ENCODE assay signal across 21 cellular contexts in genomic region chr15:27861171-27861570, GRCh38.
DNase-seq lines count a peak whose midpoint lies in the region; ATAC-seq and TF ChIP-seq lines count a peak whose summit lies in the region.
"Had no signal": no experiment of that assay in that cellular context is flagged by ENCODE, and none has a peak within 500 bp of the region (broad histone marks: within the 10 kb centered on the region; RNA-seq: fewer than 3 reads in every experiment).

No MANE protein-coding gene starts in this region.

- no peak overlapping the region for H3K27ac Mint-ChIP-seq in activated CD4-positive, alpha-beta T cell treated with anti-CD3 and anti-CD28 coated beads, Interleukin-2, amount 10 ng/mL, durations not matched to agents 24 days and 14 days
- H3K27ac Mint-ChIP-seq: B cell; CD4-positive, CD25-positive, alpha-beta regulatory T cell; CD8-positive, alpha-beta T cell had no signal

- H3K4me1 ChIP-seq in esophagus muscularis mucosa (no peaks in the 10 kb centered on the region), upper lobe of right lung (no peaks in the 10 kb centered on the region), gastroesophageal sphincter (no peaks in the 10 kb centered on the region)
- H3K4me1 ChIP-seq: Caco-2 had no signal

- no peaks in the 10 kb centered on the region for H3K27me3 Mint-ChIP-seq in activated CD4-positive, alpha-beta T cell treated with anti-CD3 and anti-CD28 coated beads, Interleukin-2, amount 10 ng/mL, durations not matched to agents 24 days and 14 days
- H3K27me3 Mint-ChIP-seq: B cell; CD4-positive, CD25-positive, alpha-beta regulatory T cell had no signal

- no peaks in the 10 kb centered on the region for H3K36me3 Mint-ChIP-seq in activated CD4-positive, alpha-beta T cell treated with anti-CD3 and anti-CD28 coated beads, Interleukin-2, amount 10 ng/mL, durations not matched to agents 24 days and 14 days (ENCODE audit: low read depth)
- H3K36me3 Mint-ChIP-seq: CD4-positive, CD25-positive, alpha-beta regulatory T cell; CD8-positive, alpha-beta T cell had no signal

- H3K36me3 ChIP-seq in esophagus muscularis mucosa = no peaks in the 10 kb centered on the region
- no peaks in the 10 kb centered on the region for H3K36me3 ChIP-seq in upper lobe of right lung
- H3K36me3 ChIP-seq in gastroesophageal sphincter = no peaks in the 10 kb centered on the region
- H3K36me3 ChIP-seq: BLaER1 had no signal

- no peaks in the 10 kb centered on the region for H3K4me1 Mint-ChIP-seq in activated CD4-positive, alpha-beta T cell treated with anti-CD3 and anti-CD28 coated beads, Interleukin-2, amount 10 ng/mL, durations not matched to agents 24 days and 14 days
- H3K4me1 Mint-ChIP-seq: B cell; CD4-positive, CD25-positive, alpha-beta regulatory T cell had no signal

- 92% methylated on average over 8 of the region's 8 CpGs for WGBS in esophagus muscularis mucosa
- 81% methylated on average over 8 of the region's 8 CpGs for WGBS in gastroesophageal sphincter (ENCODE audit: low coverage in 1 of 2), 2 donors

- peaks cover 9% of the 10 kb centered on the region for H3K9me3 Mint-ChIP-seq in activated CD4-positive, alpha-beta T cell treated with anti-CD3 and anti-CD28 coated beads, Interleukin-2, amount 10 ng/mL, durations not matched to agents 24 days and 14 days

- ATAC-seq in upper lobe of right lung = peak; percentile 22
- ATAC-seq in gastroesophageal sphincter = no peak
- ATAC-seq: CD8-positive, alpha-beta T cell; GM12878 had no signal

- TF ChIP-seq EP300 in esophagus muscularis mucosa (IDR thresholded peaks at IDR 0.05) (no peak), gastroesophageal sphincter (IDR thresholded peaks at IDR 0.05) (no peak)

- H3K27me3 ChIP-seq in esophagus muscularis mucosa (peaks cover 0 to 5% (median 0%) of the 10 kb centered on the region in 4 donors), upper lobe of right lung (no peaks in the 10 kb centered on the region), gastroesophageal sphincter (no peaks in the 10 kb centered on the region)
- H3K27me3 ChIP-seq: BLaER1 had no signal

- no peak overlapping the region for H3K4me3 Mint-ChIP-seq in activated CD4-positive, alpha-beta T cell treated with anti-CD3 and anti-CD28 coated beads, Interleukin-2, amount 10 ng/mL, durations not matched to agents 24 days and 14 days
- H3K4me3 Mint-ChIP-seq: B cell; CD4-positive, CD25-positive, alpha-beta regulatory T cell; CD8-positive, alpha-beta T cell had no signal

- TF ChIP-seq POLR2A in esophagus muscularis mucosa (IDR thresholded peaks at IDR 0.05; ENCODE audit: low read depth) = no peak
- TF ChIP-seq POLR2A in gastroesophageal sphincter (IDR thresholded peaks at IDR 0.05) = no peak

- H3K4me3 ChIP-seq in esophagus muscularis mucosa (no peak overlapping the region), upper lobe of right lung (no peak overlapping the region), gastroesophageal sphincter (no peak overlapping the region)
- H3K4me3 ChIP-seq: BLaER1, GM12878, GM23248 had no signal

- TF ChIP-seq CTCF in esophagus muscularis mucosa (IDR thresholded peaks at IDR 0.05) (no peak), upper lobe of right lung (IDR thresholded peaks at IDR 0.05) (no peak), gastroesophageal sphincter (IDR thresholded peaks at IDR 0.05) (no peak)

- H3K9me3 ChIP-seq in esophagus muscularis mucosa (peaks cover 0 to 15% (median 3%) of the 10 kb centered on the region in 4 donors), upper lobe of right lung (peaks cover 6% of the 10 kb centered on the region), gastroesophageal sphincter (peaks cover 0 to 23% (median 0%) of the 10 kb centered on the region in 3 donors)
- H3K9me3 ChIP-seq: Caco-2 had no signal

- peak; percentile 33 for DNase-seq in activated CD4-positive, alpha-beta T cell treated with anti-CD3 and anti-CD28 coated beads, Interleukin-2, amount 10 ng/mL, durations not matched to agents 24 days and 14 days
- no peak for DNase-seq in activated CD4-positive, alpha-beta T cell treated with anti-CD3 and anti-CD28 coated beads, Interleukin-2, amount 50 U/mL, for 4 hours
- DNase-seq in esophagus muscularis mucosa (ENCODE audit: extremely low spot score) (peak; percentile 90), upper lobe of right lung (no peak), germinal center (ENCODE audit: low spot score) (no peak)
- DNase-seq: Caco-2; CD4-positive, CD25-positive, alpha-beta regulatory T cell; CD8-positive, alpha-beta T cell; DMS 273 treated with DMSO at 0.1 percent for 48 hours; DMS79; EL; GDM1; GM23248; H7; HCEC 1CT had no signal

- intact Hi-C loops in activated CD4-positive, alpha-beta T cell treated with anti-CD3 and anti-CD28 coated beads, Interleukin-2, amount 10 ng/mL, durations not matched to agents 24 days and 14 days (cut with micrococcal nuclease) = no loop called here
- intact Hi-C loops in esophagus muscularis mucosa (cut with DNase I) = no loop called here
- intact Hi-C loops in upper lobe of right lung (cut with DNase I) = no loop called here

- H3K27ac ChIP-seq in esophagus muscularis mucosa (replicated peaks in 1 of 4) = no peak overlapping the region
- no peak overlapping the region for H3K27ac ChIP-seq in upper lobe of right lung
- no peak overlapping the region for H3K27ac ChIP-seq in gastroesophageal sphincter
- H3K27ac ChIP-seq: 22Rv1, BLaER1, C4-2B, GM23248 had no signal

Comparison
In these comparisons a context has a peak if more than half of its experiments do, and no peak if none do; other contexts are left out.
1. DNase-seq: peak in activated CD4-positive, alpha-beta T cell treated with anti-CD3 and anti-CD28 coated beads, Interleukin-2, amount 10 ng/mL, durations not matched to agents 24 days and 14 days (single experiment) and esophagus muscularis mucosa (single experiment); none in activated CD4-positive, alpha-beta T cell treated with anti-CD3 and anti-CD28 coated beads, Interleukin-2, amount 50 U/mL, for 4 hours (0 of 2), upper lobe of right lung (single experiment) and germinal center (single experiment).